In the genomic region with DNA sequence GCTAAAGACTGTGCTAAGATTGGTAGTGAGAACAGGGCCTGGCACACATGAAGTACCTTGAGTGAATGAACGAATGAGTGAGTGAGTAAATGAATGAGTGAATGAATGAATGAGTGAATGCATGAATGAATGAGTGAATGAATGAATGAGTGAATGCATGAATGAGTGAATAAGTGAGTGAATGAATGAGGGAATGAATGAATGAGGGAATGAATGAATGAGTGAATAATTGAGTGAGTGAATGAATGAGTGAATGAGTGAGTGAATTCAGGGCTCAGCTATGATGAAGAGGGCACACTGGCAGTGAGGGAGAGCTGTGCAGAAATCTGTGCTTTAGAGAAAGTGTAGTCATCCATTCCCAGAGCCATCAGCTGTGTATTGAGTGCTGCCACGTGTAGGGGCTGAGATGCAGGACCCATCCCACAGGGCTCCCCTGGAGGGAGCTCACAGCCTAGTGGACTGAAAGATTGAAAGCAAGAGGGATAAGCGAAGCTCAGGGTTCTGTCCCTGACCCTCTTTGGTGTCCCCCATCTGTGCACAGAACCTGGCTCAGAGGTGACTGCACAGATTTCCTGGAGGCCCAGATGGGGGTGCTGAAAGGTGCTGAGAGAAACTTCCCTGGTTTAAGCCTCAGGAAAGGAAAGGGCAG, we compare ENCODE assay signal across 21 cellular contexts.
DNase-seq lines count a peak whose midpoint lies in the region; ATAC-seq, FAIRE-seq and TF ChIP-seq lines count a peak whose summit lies in the region.
"Had no signal": no experiment of that assay in that cellular context is flagged by ENCODE, and none has a peak within 500 bp of the region (broad histone marks: within the 10 kb centered on the region; RNA-seq: fewer than 3 reads in every experiment).

No MANE protein-coding gene starts in this region.

- ATAC-seq in left cardiac atrium (no peak), Right ventricle myocardium inferior (no peak)
- ATAC-seq: foreskin keratinocyte had no signal

- DNase-seq in left cardiac atrium (peak; percentile 12), Right ventricle myocardium inferior (ENCODE audit: missing footprints) (no peak), kidney (peak; percentile 34), HT-29 (ENCODE audit: low spot score) (no peak), GM19240 (ENCODE audit: insufficient read length, low spot score) (no peak)
- DNase-seq in activated T-helper 1 cell treated with anti-CD3 and anti-CD28 coated beads, Interleukin-12 subunit alpha, Interleukin-12 subunit beta, Interleukin-2, Interleukin-4 antibody, amounts not matched to agents 30 ng/mL and 10 ng/mL and 1 ng/mL, durations not matched to agents 14 hours and 24 hours and 36 hours (ENCODE audit: low spot score) = no peak
- DNase-seq: activated CD4-positive, alpha-beta T cell treated with anti-CD3 and anti-CD28 coated beads, Interleukin-2, amount 50 U/mL, for 4 hours; activated T-cell treated with anti-CD3 and anti-CD28 coated beads, Interleukin-2, amount 50 U/mL, for 1 hour; COR-L47; foreskin keratinocyte; hypothalamus; natural killer cell; NCI-H1694; NCI-H345; stimulated activated CD4-positive, alpha-beta T cell treated with anti-CD3 and anti-CD28 coated beads, Interleukin-1b, Interleukin-23, amount 100 ng/mL, for 48 hours had no signal

- H3K27me3 Mint-ChIP-seq in activated T-helper 1 cell treated with anti-CD3 and anti-CD28 coated beads, Interleukin-12 subunit alpha, Interleukin-12 subunit beta, Interleukin-2, Interleukin-4 antibody, amounts not matched to agents 30 ng/mL and 10 ng/mL and 1 ng/mL, durations not matched to agents 14 hours and 24 hours and 36 hours (ENCODE audit: insufficient read depth) = peaks cover 10% of the 10 kb centered on the region
- H3K27me3 Mint-ChIP-seq: activated naive CD8-positive, alpha-beta T cell had no signal

- peaks cover 13% of the 10 kb centered on the region for H3K4me1 Mint-ChIP-seq in activated T-helper 1 cell treated with anti-CD3 and anti-CD28 coated beads, Interleukin-12 subunit alpha, Interleukin-12 subunit beta, Interleukin-2, Interleukin-4 antibody, amounts not matched to agents 30 ng/mL and 10 ng/mL and 1 ng/mL, durations not matched to agents 14 hours and 24 hours and 36 hours (ENCODE audit: low read depth)

- no peak overlapping the region for H3K4me3 ChIP-seq in kidney (ENCODE audit: low read length in 2 of 2)
- H3K4me3 ChIP-seq: tibial nerve had no signal

- no peak for FAIRE-seq in kidney (lab: Jason Lieb, UNC)

- H3K36me3 Mint-ChIP-seq in activated T-helper 1 cell treated with anti-CD3 and anti-CD28 coated beads, Interleukin-12 subunit alpha, Interleukin-12 subunit beta, Interleukin-2, Interleukin-4 antibody, amounts not matched to agents 30 ng/mL and 10 ng/mL and 1 ng/mL, durations not matched to agents 14 hours and 24 hours and 36 hours (ENCODE audit: low read depth) = no peaks in the 10 kb centered on the region
- H3K36me3 Mint-ChIP-seq: activated naive CD8-positive, alpha-beta T cell; natural killer cell had no signal

- intact Hi-C loops in left cardiac atrium (cut with DNase I) = no loop called here
- intact Hi-C loops in Right ventricle myocardium inferior (cut with DNase I) = no loop called here
- intact Hi-C loops in kidney (cut with DNase I) = no loop called here
- intact Hi-C loops in activated T-helper 1 cell treated with anti-CD3 and anti-CD28 coated beads, Interleukin-12 subunit alpha, Interleukin-12 subunit beta, Interleukin-2, Interleukin-4 antibody, amounts not matched to agents 30 ng/mL and 10 ng/mL and 1 ng/mL, durations not matched to agents 14 hours and 24 hours and 36 hours (cut with micrococcal nuclease) = no loop called here

- H3K9ac ChIP-seq in kidney (ENCODE audit: low read length in 2 of 2) = no peak overlapping the region

- H3K4me1 ChIP-seq in kidney (ENCODE audit: control insufficient read depth in 1 of 2, insufficient read depth in 1 of 2, low read depth in 1 of 2, low read length in 2 of 2) = peaks cover 25 to 33% of the 10 kb centered on the region in 2 donors

- TF ChIP-seq CTCF in VCaP (conservative IDR thresholded peaks at IDR 0.05) (no peak), kidney (IDR thresholded peaks at IDR 0.05; ENCODE audit: borderline replicate concordance, extremely low read depth, insufficient read depth) (no peak)

- H3K36me3 ChIP-seq in kidney (ENCODE audit: control insufficient read depth in 1 of 2, insufficient read depth in 2 of 2, low read length in 2 of 2) = no peaks in the 10 kb centered on the region
- H3K36me3 ChIP-seq: tibial nerve had no signal

- peak overlapping the region; percentile 78 for H3K27ac ChIP-seq in VCaP
- H3K27ac ChIP-seq in kidney (ENCODE audit: low read depth in 2 of 2, low read length in 2 of 2) = peak overlapping the region; percentile 3 to 26
- H3K27ac ChIP-seq: foreskin keratinocyte, tibial nerve had no signal

- H3K27ac Mint-ChIP-seq in activated T-helper 1 cell treated with anti-CD3 and anti-CD28 coated beads, Interleukin-12 subunit alpha, Interleukin-12 subunit beta, Interleukin-2, Interleukin-4 antibody, amounts not matched to agents 30 ng/mL and 10 ng/mL and 1 ng/mL, durations not matched to agents 14 hours and 24 hours and 36 hours = no peak overlapping the region
- H3K27ac Mint-ChIP-seq: activated naive CD8-positive, alpha-beta T cell; natural killer cell; stimulated activated naive CD8-positive, alpha-beta T cell treated with anti-CD3 and anti-CD28 coated beads, Interleukin-15, Interleukin-2, amounts not matched to agents 100 ng/mL and 50 ng/mL, for 24 hours; T-helper 1 cell treated with Interleukin-12 subunit alpha and Interleukin-12 subunit beta and Interleukin-4 antibody, amounts not matched to agents 30 μg/mL and 1 μg/mL, for 36 hours had no signal

- no peaks in the 10 kb centered on the region for H3K9me3 ChIP-seq in kidney (ENCODE audit: control insufficient read depth in 1 of 2, low read length in 2 of 2)

- H3K9me3 Mint-ChIP-seq in activated T-helper 1 cell treated with anti-CD3 and anti-CD28 coated beads, Interleukin-12 subunit alpha, Interleukin-12 subunit beta, Interleukin-2, Interleukin-4 antibody, amounts not matched to agents 30 ng/mL and 10 ng/mL and 1 ng/mL, durations not matched to agents 14 hours and 24 hours and 36 hours = no peaks in the 10 kb centered on the region
- H3K9me3 Mint-ChIP-seq: natural killer cell; stimulated activated naive CD8-positive, alpha-beta T cell treated with anti-CD3 and anti-CD28 coated beads, Interleukin-15, Interleukin-2, amounts not matched to agents 100 ng/mL and 50 ng/mL, for 24 hours; T-helper 1 cell treated with Interleukin-12 subunit alpha and Interleukin-12 subunit beta and Interleukin-4 antibody, amounts not matched to agents 30 μg/mL and 1 μg/mL, for 36 hours had no signal

- H3K4me3 Mint-ChIP-seq in activated T-helper 1 cell treated with anti-CD3 and anti-CD28 coated beads, Interleukin-12 subunit alpha, Interleukin-12 subunit beta, Interleukin-2, Interleukin-4 antibody, amounts not matched to agents 30 ng/mL and 10 ng/mL and 1 ng/mL, durations not matched to agents 14 hours and 24 hours and 36 hours = no peak overlapping the region
- H3K4me3 Mint-ChIP-seq: activated naive CD8-positive, alpha-beta T cell; brain; natural killer cell; stimulated activated naive CD8-positive, alpha-beta T cell treated with anti-CD3 and anti-CD28 coated beads, Interleukin-15, Interleukin-2, amounts not matched to agents 100 ng/mL and 50 ng/mL, for 24 hours; T-helper 1 cell treated with Interleukin-12 subunit alpha and Interleukin-12 subunit beta and Interleukin-4 antibody, amounts not matched to agents 30 μg/mL and 1 μg/mL, for 36 hours had no signal

Comparison
In these comparisons a context has a peak if more than half of its experiments do, and no peak if none do; other contexts are left out.
1. DNase-seq: peak in left cardiac atrium (single experiment) and kidney (single experiment); none in Right ventricle myocardium inferior (single experiment), HT-29 (single experiment), GM19240 (single experiment) and activated T-helper 1 cell treated with anti-CD3 and anti-CD28 coated beads, Interleukin-12 subunit alpha, Interleukin-12 subunit beta, Interleukin-2, Interleukin-4 antibody, amounts not matched to agents 30 ng/mL and 10 ng/mL and 1 ng/mL, durations not matched to agents 14 hours and 24 hours and 36 hours (single experiment).